In genomic region chr7:21429786-21430574, GRCh38 we compare ENCODE assay signal across 13 cellular contexts. TPM values are rescaled to one million over a fixed set of nuclear protein-coding genes. Genes with fewer than 3 reads are reported as not detected.
DNase-seq lines count a peak whose midpoint lies in the region; ATAC-seq, FAIRE-seq and TF ChIP-seq lines count a peak whose summit lies in the region.
"Had no signal": no experiment of that assay in that cellular context is flagged by ENCODE, and none has a peak within 500 bp of the region (broad histone marks: within the 10 kb centered on the region; RNA-seq: fewer than 3 reads in every experiment).

No MANE protein-coding gene starts in this region.

- no peak overlapping the region for H2AFZ ChIP-seq in OCI-LY7 (ENCODE audit: low read length)

- H3K79me2 ChIP-seq in OCI-LY7 (ENCODE audit: insufficient read depth, low read depth, low read length), result peaks cover 44% of the 10 kb centered on the region

- H4K20me1 ChIP-seq in OCI-LY7 (ENCODE audit: insufficient read depth, low read length), result peaks cover 14% of the 10 kb centered on the region; the same call in 1 of the 2 replicates

- H3K4me2 ChIP-seq in OCI-LY7 (ENCODE audit: low read length), result peak overlapping the region; percentile 89

- H3K9me2 ChIP-seq in OCI-LY7 (ENCODE audit: insufficient read depth, low read length), result no peaks in the 10 kb centered on the region

- BruUV-seq in OCI-LY7 (replicated peaks; lab: Mats Ljungman, UMichigan), result no TSS peak

- DNase-seq in activated CD8-positive, alpha-beta memory T cell treated with anti-CD3 and anti-CD28 coated beads, Interleukin-2, amount 10 ng/mL, durations not matched to agents 7 days and 5 days, result no peak
- DNase-seq in activated CD8-positive, alpha-beta memory T cell treated with anti-CD3 and anti-CD28 coated beads, Interleukin-2, amount 50 U/mL, for 4 hours, result no peak
- DNase-seq in OCI-LY7 (ENCODE audit: low spot score), result no peak
- DNase-seq in erythroblast (lab: John Stamatoyannopoulos, UW), result peak; percentile 52 to 66
- DNase-seq in small intestine, result peak; percentile 48
- DNase-seq in GM12892 (ENCODE audit: insufficient read length), result no peak
- DNase-seq in epidermal melanocyte (ENCODE audit: insufficient read length, low spot score), result no peak
- no peak for DNase-seq in NCI-H1092 treated with DMSO at 0.1 percent for 48 hours (lab: John Stamatoyannopoulos, UW)
- DNase-seq: heart right ventricle; mucosa of descending colon; NCI-H446 treated with DMSO at 0.1 percent for 48 hours; stimulated activated naive CD4-positive, alpha-beta T cell treated with Interleukin-2 at 50 U/mL for 16 hours had no signal

- H3K36me3 ChIP-seq in OCI-LY7 (ENCODE audit: insufficient read depth, low read length) (peaks cover 28% of the 10 kb centered on the region; the same call in 1 of the 2 replicates), small intestine (ENCODE audit: control insufficient read depth in 2 of 2, insufficient read depth in 2 of 2, low read length in 2 of 2) (no peaks in the 10 kb centered on the region)

- peaks cover 60% of the 10 kb centered on the region for H3K4me1 Mint-ChIP-seq in activated CD8-positive, alpha-beta memory T cell treated with anti-CD3 and anti-CD28 coated beads, Interleukin-2, amount 10 ng/mL, durations not matched to agents 7 days and 5 days

- peaks cover 61% of the 10 kb centered on the region for H3K36me3 Mint-ChIP-seq in activated CD8-positive, alpha-beta memory T cell treated with anti-CD3 and anti-CD28 coated beads, Interleukin-2, amount 10 ng/mL, durations not matched to agents 7 days and 5 days

- CTCF ChIA-PET in activated CD8-positive, alpha-beta memory T cell treated with anti-CD3 and anti-CD28 coated beads, Interleukin-2, amount 10 ng/mL, durations not matched to agents 7 days and 5 days (lab: Charles Lee), result interaction anchor here (1.0 to 1.4 kb wide), 3 partner anchors 92 to 174 kb away, joined by 3 read pairs; no protein-coding TSS in a partner anchor
- CTCF ChIA-PET in OCI-LY7 (lab: Charles Lee; ENCODE audit: unreplicated experiment), result no interaction called here

- no peaks in the 10 kb centered on the region for H3K9me3 Mint-ChIP-seq in activated CD8-positive, alpha-beta memory T cell treated with anti-CD3 and anti-CD28 coated beads, Interleukin-2, amount 10 ng/mL, durations not matched to agents 7 days and 5 days (ENCODE audit: low read depth)
- H3K9me3 Mint-ChIP-seq: dendritic cell treated with granulocyte-macrophage colony-stimulating factor and Interleukin-4, amounts not matched to agents 40 ng/mL and 50 ng/mL, for 4 days had no signal

- H3K4me1 ChIP-seq in OCI-LY7 (ENCODE audit: insufficient read depth, low read length, poor library complexity, severe bottlenecking), result peaks cover 48% of the 10 kb centered on the region
- H3K4me1 ChIP-seq in small intestine (ENCODE audit: control insufficient read depth in 2 of 2, insufficient read depth in 1 of 2, low read depth in 1 of 2, low read length in 1 of 2), result peaks cover 2 to 3% of the 10 kb centered on the region in 2 donors

- H3K27me3 ChIP-seq in small intestine (ENCODE audit: control insufficient read depth in 2 of 2, insufficient read depth in 2 of 2, low read length in 2 of 2), result no peaks in the 10 kb centered on the region
- H3K27me3 ChIP-seq: heart right ventricle had no signal

- 15 to 60% (median 28%) methylated on average over 8 of the region's 8 CpGs for WGBS in small intestine, 3 donors

- no peak for ATAC-seq in activated CD8-positive, alpha-beta memory T cell treated with anti-CD3 and anti-CD28 coated beads, Interleukin-2, amount 10 ng/mL, durations not matched to agents 7 days and 5 days
- ATAC-seq: heart right ventricle, mucosa of descending colon had no signal

- peak overlapping the region; percentile 88 for H3K4me3 ChIP-seq in OCI-LY7 (ENCODE audit: low read depth, low read length, poor library complexity, severe bottlenecking)
- no peak overlapping the region for H3K4me3 ChIP-seq in small intestine (ENCODE audit: low read depth in 1 of 2, low read length in 2 of 2)
- H3K4me3 ChIP-seq: mucosa of descending colon had no signal

- intact Hi-C loops in OCI-LY7 (cut with micrococcal nuclease; ENCODE audit: unreplicated experiment), result loop anchor here (5.0 to 10.0 kb wide), 2 partner anchors 1672 to 1755 kb away; partner anchors contain the start of gene NUP42

- peak overlapping the region; percentile 98 for H3K4me3 Mint-ChIP-seq in activated CD8-positive, alpha-beta memory T cell treated with anti-CD3 and anti-CD28 coated beads, Interleukin-2, amount 10 ng/mL, durations not matched to agents 7 days and 5 days
- H3K4me3 Mint-ChIP-seq: dendritic cell treated with granulocyte-macrophage colony-stimulating factor and Interleukin-4, amounts not matched to agents 40 ng/mL and 50 ng/mL, for 4 days had no signal

- H3K9me3 ChIP-seq in OCI-LY7 (ENCODE audit: low read length) (no peaks in the 10 kb centered on the region), small intestine (ENCODE audit: control insufficient read depth, low read depth) (no peaks in the 10 kb centered on the region)
- H3K9me3 ChIP-seq: heart right ventricle, mucosa of descending colon had no signal

- TF ChIP-seq POLR2A in erythroblast (IDR thresholded peaks at IDR 0.05; ENCODE audit: low read length), result peak; percentile 35
- no peak for TF ChIP-seq POLR2A in GM12892 (IDR thresholded peaks at IDR 0.05; ENCODE audit: low read depth, low read length)

- peak overlapping the region; percentile 96 for H3K27ac Mint-ChIP-seq in activated CD8-positive, alpha-beta memory T cell treated with anti-CD3 and anti-CD28 coated beads, Interleukin-2, amount 10 ng/mL, durations not matched to agents 7 days and 5 days
- H3K27ac Mint-ChIP-seq: dendritic cell treated with granulocyte-macrophage colony-stimulating factor and Interleukin-4, amounts not matched to agents 40 ng/mL and 50 ng/mL, for 4 days had no signal

- H3K27me3 Mint-ChIP-seq in activated CD8-positive, alpha-beta memory T cell treated with anti-CD3 and anti-CD28 coated beads, Interleukin-2, amount 10 ng/mL, durations not matched to agents 7 days and 5 days, result no peaks in the 10 kb centered on the region
- H3K27me3 Mint-ChIP-seq: dendritic cell treated with granulocyte-macrophage colony-stimulating factor and Interleukin-4, amounts not matched to agents 40 ng/mL and 50 ng/mL, for 4 days had no signal

- TF ChIP-seq CTCF in OCI-LY7 (conservative IDR thresholded peaks at IDR 0.05; ENCODE audit: low read length), result no peak

- H3K27ac ChIP-seq in OCI-LY7 (ENCODE audit: low read depth, low read length, poor library complexity, severe bottlenecking) (no peak overlapping the region), small intestine (ENCODE audit: low read depth in 1 of 2, low read length in 1 of 2) (no peak overlapping the region)
- H3K27ac ChIP-seq: heart right ventricle had no signal

- POLR2A ChIA-PET in OCI-LY7 (lab: Charles Lee), result interaction anchor here (0.5 to 2.5 kb wide), 4 partner anchors 12 to 94 kb away, joined by 3 to 7 read pairs (median 4); no protein-coding TSS in a partner anchor

- no peak for FAIRE-seq in small intestine (lab: Jason Lieb, UNC)
- no peak for FAIRE-seq in GM12892 (lab: Jason Lieb, UNC)

RNA-seq across cellular contexts. Expression of gene SP4, which starts 2.1 kb away (rescaled TPM):
- total RNA-seq in activated CD8-positive, alpha-beta memory T cell treated with anti-CD3 and anti-CD28 coated beads, Interleukin-2, amount 10 ng/mL, durations not matched to agents 7 days and 5 days, result 10 to 100 TPM; 55.9 to 58.7 TPM
- total RNA-seq in OCI-LY7 (2014; rRNA removed; shearing (Covaris generic)), result 15.8 and 22.5 TPM in 2 replicates
- total RNA-seq in OCI-LY7 (2022), result 17.0 and 18.9 TPM in 2 replicates
- polyA plus RNA-seq in small intestine, result 1 to 10 TPM in 2 of 3 donors, under 1 TPM in 1; 0.45 to 1.4 (median 1.1) TPM
- polyA plus RNA-seq in GM12892 (2012; ENCODE audit: missing spikeins), result 6.4 TPM

Comparison
In these comparisons a context has a peak if more than half of its experiments do, and no peak if none do; other contexts are left out.
1. DNase-seq: peak in erythroblast (2 of 2) and small intestine (single experiment); none in activated CD8-positive, alpha-beta memory T cell treated with anti-CD3 and anti-CD28 coated beads, Interleukin-2, amount 10 ng/mL, durations not matched to agents 7 days and 5 days (single experiment), activated CD8-positive, alpha-beta memory T cell treated with anti-CD3 and anti-CD28 coated beads, Interleukin-2, amount 50 U/mL, for 4 hours (single experiment), OCI-LY7 (single experiment), GM12892 (single experiment), epidermal melanocyte (single experiment) and NCI-H1092 treated with DMSO at 0.1 percent for 48 hours (single experiment).